Comparison of ENCODE assay signal across 23 cellular contexts in genomic region chr12:11710431-11710830, GRCh38.
DNase-seq lines count a peak whose midpoint lies in the region; ATAC-seq, FAIRE-seq and TF ChIP-seq lines count a peak whose summit lies in the region.
"Had no signal": no experiment of that assay in that cellular context is flagged by ENCODE, and none has a peak within 500 bp of the region (broad histone marks: within the 10 kb centered on the region; RNA-seq: fewer than 3 reads in every experiment).

No MANE protein-coding gene starts in this region.

- peaks cover 66% of the 10 kb centered on the region for H3K4me1 Mint-ChIP-seq in CD14-positive monocyte
- H3K4me1 Mint-ChIP-seq in stimulated activated naive B cell treated with anti-CD40 and anti-IgM and Interleukin-4, amounts not matched to agents 10 μg/mL and 1 μg/mL and 100 μg/mL, for 72 hours = peaks cover 43 to 72% of the 10 kb centered on the region in 2 donors
- peaks cover 71% of the 10 kb centered on the region for H3K4me1 Mint-ChIP-seq in activated T-cell treated with anti-CD3 and anti-CD28 coated beads, Interleukin-2, amount 50 U/mL, for 24 hours (ENCODE audit: low read depth)

- peaks cover 0 to 1% (median 0%) of the 10 kb centered on the region in 3 donors for H3K27me3 Mint-ChIP-seq in CD14-positive monocyte (ENCODE audit: low read depth in 3 of 3)
- H3K27me3 Mint-ChIP-seq in stimulated activated naive B cell treated with anti-CD40 and anti-IgM and Interleukin-4, amounts not matched to agents 10 μg/mL and 1 μg/mL and 100 μg/mL, for 72 hours = no peaks in the 10 kb centered on the region
- no peaks in the 10 kb centered on the region for H3K27me3 Mint-ChIP-seq in activated T-cell treated with anti-CD3 and anti-CD28 coated beads, Interleukin-2, amount 50 U/mL, for 24 hours
- H3K27me3 Mint-ChIP-seq: CD4-positive, CD25-positive, alpha-beta regulatory T cell; IgD-negative memory B cell had no signal

- H3K4me3 Mint-ChIP-seq in CD14-positive monocyte = no peak overlapping the region
- H3K4me3 Mint-ChIP-seq in stimulated activated naive B cell treated with anti-CD40 and anti-IgM and Interleukin-4, amounts not matched to agents 10 μg/mL and 1 μg/mL and 100 μg/mL, for 72 hours = no peak overlapping the region
- H3K4me3 Mint-ChIP-seq in activated T-cell treated with anti-CD3 and anti-CD28 coated beads, Interleukin-2, amount 50 U/mL, for 24 hours = no peak overlapping the region
- H3K4me3 Mint-ChIP-seq: CD4-positive, CD25-positive, alpha-beta regulatory T cell; H9 had no signal

- DNase-seq in CD14-positive monocyte (ENCODE audit: low spot score) (no peak), NCI-H69 (lab: John Stamatoyannopoulos, UW) (peak; percentile 2), foreskin melanocyte (peak; percentile 63), frontal cortex (ENCODE audit: low spot score in 2 of 2) (no peak)
- DNase-seq in stimulated activated naive B cell treated with anti-CD40 and anti-IgM and Interleukin-4, amounts not matched to agents 10 μg/mL and 1 μg/mL and 100 μg/mL, for 72 hours = no peak
- DNase-seq in activated T-cell treated with anti-CD3 and anti-CD28 coated beads, Interleukin-2, amount 50 U/mL, for 24 hours = no peak
- DNase-seq: ACHN; CD4-positive, CD25-positive, alpha-beta regulatory T cell; COR-L47; GF-D8; H9; Karpas-422; MG63; NCI-H1048; NCI-H1436; NCI-H2171 treated with DMSO at 0.1 percent for 48 hours; NCI-H446; NCI-H526 treated with DMSO at 0.1 percent for 48 hours; NK-92 treated with Interleukin-12 subunit alpha and Interleukin-12 subunit beta, amount 100 ng/mL, for 24 hours had no signal

- H3K36me3 Mint-ChIP-seq in CD14-positive monocyte = peaks cover 45 to 50% of the 10 kb centered on the region in 2 donors
- peaks cover 32 to 53% of the 10 kb centered on the region in 2 donors for H3K36me3 Mint-ChIP-seq in stimulated activated naive B cell treated with anti-CD40 and anti-IgM and Interleukin-4, amounts not matched to agents 10 μg/mL and 1 μg/mL and 100 μg/mL, for 72 hours
- peaks cover 48% of the 10 kb centered on the region for H3K36me3 Mint-ChIP-seq in activated T-cell treated with anti-CD3 and anti-CD28 coated beads, Interleukin-2, amount 50 U/mL, for 24 hours (ENCODE audit: low read depth)

- intact Hi-C loops in CD14-positive monocyte (cut with micrococcal nuclease) = loop anchor here in 1 of 2 donors (5.0 kb wide), 1 partner anchor 33 kb away; no protein-coding TSS in a partner anchor

- peak overlapping the region; percentile 87 to 97 (median 95) for H3K27ac Mint-ChIP-seq in CD14-positive monocyte
- peak overlapping the region; percentile 60 for H3K27ac Mint-ChIP-seq in stimulated activated naive B cell treated with anti-CD40 and anti-IgM and Interleukin-4, amounts not matched to agents 10 μg/mL and 1 μg/mL and 100 μg/mL, for 72 hours
- H3K27ac Mint-ChIP-seq in activated T-cell treated with anti-CD3 and anti-CD28 coated beads, Interleukin-2, amount 50 U/mL, for 24 hours = no peak overlapping the region

- no peak for FAIRE-seq in frontal cortex (lab: Jason Lieb, UNC)
- FAIRE-seq: RCC 7860 had no signal

- no peaks in the 10 kb centered on the region for H3K9me3 Mint-ChIP-seq in CD14-positive monocyte
- no peaks in the 10 kb centered on the region for H3K9me3 Mint-ChIP-seq in stimulated activated naive B cell treated with anti-CD40 and anti-IgM and Interleukin-4, amounts not matched to agents 10 μg/mL and 1 μg/mL and 100 μg/mL, for 72 hours
- no peaks in the 10 kb centered on the region for H3K9me3 Mint-ChIP-seq in activated T-cell treated with anti-CD3 and anti-CD28 coated beads, Interleukin-2, amount 50 U/mL, for 24 hours
- H3K9me3 Mint-ChIP-seq: H9, IgD-negative memory B cell had no signal

- no peak for ATAC-seq in stimulated activated naive B cell treated with anti-CD40 and anti-IgM and Interleukin-4, amounts not matched to agents 10 μg/mL and 1 μg/mL and 100 μg/mL, for 72 hours (replicated peaks)
- ATAC-seq in HG02970 (IDR thresholded peaks at IDR 0.05; ENCODE audit: low FRiP score, unreplicated experiment) = no peak
- ATAC-seq: Right ventricle myocardium inferior had no signal

- TF ChIP-seq CTCF in CD14-positive monocyte (IDR thresholded peaks at IDR 0.05) = no peak

Comparison
In these comparisons a context has a peak if more than half of its experiments do, and no peak if none do; other contexts are left out.
1. DNase-seq: peak in NCI-H69 (single experiment) and foreskin melanocyte (single experiment); none in CD14-positive monocyte (single experiment), stimulated activated naive B cell treated with anti-CD40 and anti-IgM and Interleukin-4, amounts not matched to agents 10 μg/mL and 1 μg/mL and 100 μg/mL, for 72 hours (single experiment), activated T-cell treated with anti-CD3 and anti-CD28 coated beads, Interleukin-2, amount 50 U/mL, for 24 hours (single experiment) and frontal cortex (0 of 2).